ENCODE assay signal across 7 cellular contexts in the genomic region with DNA sequence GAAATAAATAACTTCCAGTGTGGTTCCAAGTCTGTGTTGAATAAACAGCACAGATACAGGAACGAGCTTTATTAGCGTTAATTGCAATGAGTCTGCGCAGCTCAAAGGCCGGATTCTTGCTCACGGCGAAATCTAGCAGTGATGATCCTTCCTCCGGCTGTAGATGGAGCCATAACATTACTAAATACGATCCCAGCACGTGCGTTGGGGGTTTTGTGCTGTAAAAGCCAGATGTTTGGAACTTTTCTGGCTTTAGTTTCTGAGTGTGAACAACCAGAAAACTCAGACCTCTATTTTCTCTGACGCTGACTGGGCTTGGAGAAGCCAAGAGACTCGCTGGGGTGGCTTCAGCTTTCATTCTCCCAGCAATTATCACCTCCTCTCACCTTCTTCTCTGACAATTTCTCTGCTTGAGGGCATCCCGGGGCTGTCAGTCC. TPM values are rescaled to one million over a fixed set of nuclear protein-coding genes. Genes with fewer than 3 reads are reported as not detected.
A peak's percentile ranks its signal among the peaks of the same experiment; 100 is the strongest.
DNase-seq lines count a peak whose midpoint lies in the region; ATAC-seq and TF ChIP-seq lines count a peak whose summit lies in the region.

No MANE protein-coding gene starts in this region.

- peak; percentile 72 for ATAC-seq in HG02798 (IDR thresholded peaks at IDR 0.05; ENCODE audit: poor library complexity, unreplicated experiment)

- H3K27ac Mint-ChIP-seq in brain = peak overlapping the region in 1 of 5 experiments; percentile 73

- no peaks in the 10 kb centered on the region for H3K36me3 Mint-ChIP-seq in brain

- H3K9me3 Mint-ChIP-seq in brain = peaks cover 0 to 8% (median 3%) of the 10 kb centered on the region in 5 experiments

- peaks cover 28% of the 10 kb centered on the region for H3K4me1 Mint-ChIP-seq in brain

- H3K4me3 Mint-ChIP-seq in brain = peak overlapping the region in 2 of 5 experiments; percentile 35 to 39

- TF ChIP-seq CTCF in GM12874 (IDR thresholded peaks at IDR 0.05; ENCODE audit: insufficient read depth, low read depth, low read length) (peak; percentile 54), brain (conservative IDR thresholded peaks at IDR 0.05) (peak; percentile 75 to 85)

- peaks cover 50% of the 10 kb centered on the region for H3K27me3 Mint-ChIP-seq in brain

- DNase-seq in NCI-H2029 (lab: John Stamatoyannopoulos, UW) (peak; percentile 20), T1000 (lab: John Stamatoyannopoulos, UW) (peak; percentile 11), iPS-NIHi7 (ENCODE audit: extremely low spot score) (peak; percentile 79)
- DNase-seq in stimulated activated CD4-positive, alpha-beta T cell treated with anti-CD3 and anti-CD28 coated beads, Interleukin-12 subunit alpha, Interleukin-12 subunit beta, amount 100 ng/mL, for 24 hours (ENCODE audit: low read depth in 2 of 2) = peak; percentile 25 to 33

RNA-seq across cellular contexts. Expression of gene AKTIP, which starts 47.0 kb away (rescaled TPM):
- polyA plus RNA-seq in brain (ENCODE audit: insufficient read depth, low read depth, low replicate concordance) = 26.1 TPM

Comparison
In these comparisons a context has a peak if more than half of its experiments do, and no peak if none do; other contexts are left out.
1. Peak in every context shown above with its lines: DNase-seq and ATAC-seq.
2. DNase-seq: peak in every context shown above with its lines; median percentile 79 in iPS-NIHi7; 29 in stimulated activated CD4-positive, alpha-beta T cell treated with anti-CD3 and anti-CD28 coated beads, Interleukin-12 subunit alpha, Interleukin-12 subunit beta, amount 100 ng/mL, for 24 hours; 20 in NCI-H2029; 11 in T1000.